11 cellular contexts compared by ENCODE assay signal in the genomic region with DNA sequence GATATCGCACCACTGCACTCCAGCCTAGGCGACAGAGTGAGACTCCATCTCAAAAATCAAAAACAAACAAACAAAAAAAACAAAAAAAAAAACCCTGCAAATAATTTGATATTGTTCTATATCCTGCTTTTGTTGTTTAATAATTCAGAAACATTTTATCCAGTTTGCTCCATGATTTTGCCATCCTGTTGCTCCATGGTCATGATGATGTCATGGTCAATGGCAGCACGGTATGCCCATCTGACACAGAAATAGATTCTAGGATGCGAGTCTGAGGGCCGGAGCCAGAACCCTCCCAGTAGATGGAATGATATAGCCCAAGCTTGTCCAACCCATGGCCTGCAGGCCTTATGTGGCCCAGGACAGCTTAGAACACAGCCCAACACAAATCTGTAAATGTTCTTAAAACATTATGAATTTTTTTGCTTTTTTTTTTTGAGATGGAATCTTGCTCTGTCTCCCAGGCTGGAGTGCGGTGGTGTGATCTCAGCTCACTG.
"Had no signal": no experiment of that assay in that cellular context is flagged by ENCODE, and none has a peak within 500 bp of the region (broad histone marks: within the 10 kb centered on the region; RNA-seq: fewer than 3 reads in every experiment).

No MANE protein-coding gene starts in this region.

- ATAC-seq: GM23338, HCT116 had no signal

- H3K27ac ChIP-seq: GM23248 had no signal

- H2AFZ ChIP-seq: GM23248, GM23338 had no signal

- H3K9me3 ChIP-seq: HAP-1 had no signal

- FAIRE-seq: H1, H54 had no signal

- H3K4me3 Mint-ChIP-seq: GM23338, H9, HFFc6 had no signal

- H3K4me1 Mint-ChIP-seq: H9 had no signal

- H3K27ac Mint-ChIP-seq: GM23338, HFFc6 had no signal

- H3K4me2 ChIP-seq: GM23338 had no signal

- H3K4me3 ChIP-seq: GM23248, GM23338, HAP-1 had no signal

- H3K4me1 ChIP-seq: HAP-1 had no signal

- H3K9ac ChIP-seq: GM23248 had no signal

- H3K36me3 ChIP-seq: HAP-1 had no signal

- DNase-seq: GM23248, GOT3, H7, H9, HCEC 1CT, HFFc6 had no signal
